Comparison of ENCODE assay signal across 10 cellular contexts in genomic region chr9:132942541-132943182, GRCh38. TPM values are rescaled to one million over a fixed set of nuclear protein-coding genes. Genes with fewer than 3 reads are reported as not detected.
DNase-seq lines count a peak whose midpoint lies in the region; ATAC-seq and TF ChIP-seq lines count a peak whose summit lies in the region.
"Had no signal": no experiment of that assay in that cellular context is flagged by ENCODE, and none has a peak within 500 bp of the region (broad histone marks: within the 10 kb centered on the region; RNA-seq: fewer than 3 reads in every experiment).

No MANE protein-coding gene starts in this region.

- no peak for TF ChIP-seq CTCF in epithelial cell of proximal tubule (conservative IDR thresholded peaks at IDR 0.05; ENCODE audit: low read depth, low read length)
- no peak for TF ChIP-seq CTCF in gastrocnemius medialis (IDR thresholded peaks at IDR 0.05 in 4 of 5, conservative IDR thresholded peaks at IDR 0.05 in 1 of 5)

- peaks cover 3% of the 10 kb centered on the region for H3K36me3 Mint-ChIP-seq in activated CD4-positive, alpha-beta memory T cell treated with anti-CD3 and anti-CD28 coated beads, Interleukin-2, amount 10 ng/mL, durations not matched to agents 7 days and 5 days (ENCODE audit: low read depth)
- no peaks in the 10 kb centered on the region for H3K36me3 Mint-ChIP-seq in activated CD4-positive, alpha-beta memory T cell treated with anti-CD3 and anti-CD28 coated beads for 36 hours

- H3K4me1 ChIP-seq in gastrocnemius medialis: peaks cover 53 to 58% of the 10 kb centered on the region in 2 donors

- no peak for TF ChIP-seq POLR2A in gastrocnemius medialis (IDR thresholded peaks at IDR 0.05)

- H3K27ac ChIP-seq in gastrocnemius medialis: peak overlapping the region; percentile 58 to 99 (median 96)

- H3K9me3 ChIP-seq in gastrocnemius medialis: no peaks in the 10 kb centered on the region

- H3K27me3 ChIP-seq in gastrocnemius medialis: no peaks in the 10 kb centered on the region

- no peaks in the 10 kb centered on the region for H3K9me3 Mint-ChIP-seq in activated CD4-positive, alpha-beta memory T cell treated with anti-CD3 and anti-CD28 coated beads, Interleukin-2, amount 10 ng/mL, durations not matched to agents 7 days and 5 days
- H3K9me3 Mint-ChIP-seq in activated CD4-positive, alpha-beta memory T cell treated with anti-CD3 and anti-CD28 coated beads for 36 hours: no peaks in the 10 kb centered on the region

- no peaks in the 10 kb centered on the region for H3K36me3 ChIP-seq in gastrocnemius medialis

- H3K4me3 Mint-ChIP-seq in activated CD4-positive, alpha-beta memory T cell treated with anti-CD3 and anti-CD28 coated beads, Interleukin-2, amount 10 ng/mL, durations not matched to agents 7 days and 5 days: peak overlapping the region; percentile 91
- no peak overlapping the region for H3K4me3 Mint-ChIP-seq in activated CD4-positive, alpha-beta memory T cell treated with anti-CD3 and anti-CD28 coated beads for 36 hours

- in situ Hi-C loops in gastrocnemius medialis (cut with MboI; ENCODE audit: low sequenced_read_pairs in 4 of 4): no loop called here

- no peak for DNase-seq in activated CD4-positive, alpha-beta memory T cell treated with anti-CD3 and anti-CD28 coated beads, Interleukin-2, amount 10 ng/mL, durations not matched to agents 7 days and 5 days
- DNase-seq in activated CD4-positive, alpha-beta memory T cell treated with anti-CD3 and anti-CD28 coated beads for 36 hours: no peak
- peak; percentile 51 for DNase-seq in NCI-H526 treated with DMSO at 0.1 percent for 48 hours (lab: John Stamatoyannopoulos, UW)
- DNase-seq in epithelial cell of proximal tubule (ENCODE audit: low read depth): no peak
- no peak for DNase-seq in gastrocnemius medialis
- no peak for DNase-seq in COLO829 (ENCODE audit: low spot score)
- no peak for DNase-seq in NCI-H2029 treated with DMSO at 0.1 percent for 48 hours (lab: John Stamatoyannopoulos, UW)
- DNase-seq: activated CD4-positive, alpha-beta T cell treated with anti-CD3 and anti-CD28 coated beads, Interleukin-2, amount 50 U/mL, for 48 hours; NCI-H524 had no signal

- peak in 1 of 2 donors; percentile 12 for ATAC-seq in gastrocnemius medialis
- ATAC-seq in HG03025 (IDR thresholded peaks at IDR 0.05; ENCODE audit: low FRiP score, unreplicated experiment): no peak

- peak overlapping the region; percentile 19 for H3K4me3 ChIP-seq in epithelial cell of proximal tubule (ENCODE audit: low read depth, low read length)
- peak overlapping the region in 3 of 4 donors; percentile 19 to 100 (median 87) for H3K4me3 ChIP-seq in gastrocnemius medialis

- no peaks in the 10 kb centered on the region for H3K27me3 Mint-ChIP-seq in activated CD4-positive, alpha-beta memory T cell treated with anti-CD3 and anti-CD28 coated beads, Interleukin-2, amount 10 ng/mL, durations not matched to agents 7 days and 5 days
- no peaks in the 10 kb centered on the region for H3K27me3 Mint-ChIP-seq in activated CD4-positive, alpha-beta memory T cell treated with anti-CD3 and anti-CD28 coated beads for 36 hours

- intact Hi-C loops in activated CD4-positive, alpha-beta memory T cell treated with anti-CD3 and anti-CD28 coated beads for 36 hours (cut with micrococcal nuclease): loop anchor here (10.0 kb wide), 2 partner anchors 202 to 538 kb away; partner anchors contain the start of gene TTF1
- intact Hi-C loops in gastrocnemius medialis (cut with DNase I; ENCODE audit: low total_unique reads): loop anchor here (1.0 to 5.0 kb wide), 2 partner anchors 64 to 160 kb away; partner anchors contain the start of genes AK8 and SPACA9

- no peak overlapping the region for H3K27ac Mint-ChIP-seq in activated CD4-positive, alpha-beta memory T cell treated with anti-CD3 and anti-CD28 coated beads, Interleukin-2, amount 10 ng/mL, durations not matched to agents 7 days and 5 days
- no peak overlapping the region for H3K27ac Mint-ChIP-seq in activated CD4-positive, alpha-beta memory T cell treated with anti-CD3 and anti-CD28 coated beads for 36 hours

- POLR2A ChIA-PET in activated CD4-positive, alpha-beta memory T cell treated with anti-CD3 and anti-CD28 coated beads, Interleukin-2, amount 10 ng/mL, durations not matched to agents 7 days and 5 days (lab: Charles Lee): interaction anchor here (0.9 to 3.7 kb wide), 2 partner anchors 8 to 88 kb away, joined by 4 to 27 read pairs; partner anchors contain the start of gene GTF3C5
- POLR2A ChIA-PET in activated CD4-positive, alpha-beta memory T cell treated with anti-CD3 and anti-CD28 coated beads for 36 hours (lab: Charles Lee): no interaction called here

- peaks cover 26% of the 10 kb centered on the region for H3K4me1 Mint-ChIP-seq in activated CD4-positive, alpha-beta memory T cell treated with anti-CD3 and anti-CD28 coated beads, Interleukin-2, amount 10 ng/mL, durations not matched to agents 7 days and 5 days
- peaks cover 26% of the 10 kb centered on the region for H3K4me1 Mint-ChIP-seq in activated CD4-positive, alpha-beta memory T cell treated with anti-CD3 and anti-CD28 coated beads for 36 hours (ENCODE audit: low read depth)

- CTCF ChIA-PET in activated CD4-positive, alpha-beta memory T cell treated with anti-CD3 and anti-CD28 coated beads, Interleukin-2, amount 10 ng/mL, durations not matched to agents 7 days and 5 days (lab: Charles Lee): interaction anchor here (1.6 kb wide), 1 partner anchor 201 kb away, joined by 4 read pairs; no protein-coding TSS in a partner anchor
- CTCF ChIA-PET in activated CD4-positive, alpha-beta memory T cell treated with anti-CD3 and anti-CD28 coated beads for 36 hours (lab: Charles Lee): interaction anchor here (0.7 to 1.1 kb wide), 2 partner anchors 8 to 75 kb away, joined by 4 read pairs; no protein-coding TSS in a partner anchor

RNA-seq across cellular contexts. Expression of gene TSC1, which starts 1.8 kb away (rescaled TPM):
- 10 to 100 TPM; 30.0 to 31.0 TPM for total RNA-seq in activated CD4-positive, alpha-beta memory T cell treated with anti-CD3 and anti-CD28 coated beads, Interleukin-2, amount 10 ng/mL, durations not matched to agents 7 days and 5 days
- total RNA-seq in activated CD4-positive, alpha-beta memory T cell treated with anti-CD3 and anti-CD28 coated beads for 36 hours: 10 to 100 TPM; 19.6 to 23.6 TPM
- 22.0 and 26.3 TPM in 2 replicates for total RNA-seq in epithelial cell of proximal tubule
- total RNA-seq in gastrocnemius medialis: 10 to 100 TPM; 36.7 to 45.3 (median 39.7) TPM

RNA-seq across cellular contexts. Expression of gene GFI1B, which starts 35.8 kb away (rescaled TPM):
- not detected for total RNA-seq in activated CD4-positive, alpha-beta memory T cell treated with anti-CD3 and anti-CD28 coated beads, Interleukin-2, amount 10 ng/mL, durations not matched to agents 7 days and 5 days
- not detected for total RNA-seq in activated CD4-positive, alpha-beta memory T cell treated with anti-CD3 and anti-CD28 coated beads for 36 hours
- total RNA-seq in epithelial cell of proximal tubule: not detected in 2 replicates
- not detected for total RNA-seq in gastrocnemius medialis
